25 cellular contexts compared by ENCODE assay signal in genomic region chr15:58650102-58650501, GRCh38.
"Had no signal": no experiment of that assay in that cellular context is flagged by ENCODE, and none has a peak within 500 bp of the region (broad histone marks: within the 10 kb centered on the region; RNA-seq: fewer than 3 reads in every experiment).

No MANE protein-coding gene starts in this region.

- ATAC-seq: activated naive CD4-positive, alpha-beta T cell treated with anti-CD3 and anti-CD28 coated beads, Interleukin-2, amount 50 U/mL, for 72 hours; activated T-helper 17 cell treated with anti-CD3 and anti-CD28 coated beads, Interleukin-2, amount 50 U/mL, for 72 hours; body of pancreas; right cardiac atrium; stimulated activated naive B cell treated with anti-CD40 and anti-IgM and Interleukin-4, amounts not matched to agents 10 μg/mL and 1 μg/mL and 100 μg/mL, for 72 hours had no signal

- H3K9me3 Mint-ChIP-seq: activated B cell treated with CpG ODN at 0.5 μM for 24 hours; activated naive CD4-positive, alpha-beta T cell treated with anti-CD3 and anti-CD28 coated beads, Interleukin-2, amount 50 U/mL, for 72 hours; naive B cell; neural progenitor cell; stimulated activated naive B cell treated with anti-CD40 and anti-IgM and Interleukin-4, amounts not matched to agents 10 μg/mL and 1 μg/mL and 100 μg/mL, for 72 hours had no signal

- H3K27ac Mint-ChIP-seq: activated naive CD4-positive, alpha-beta T cell treated with anti-CD3 and anti-CD28 coated beads, Interleukin-2, amount 50 U/mL, for 72 hours; activated T-helper 17 cell treated with anti-CD3 and anti-CD28 coated beads, Interleukin-2, amount 50 U/mL, for 72 hours; mesothelial cell of epicardium; neural progenitor cell; stimulated activated naive B cell treated with anti-CD40 and anti-IgM and Interleukin-4, amounts not matched to agents 10 μg/mL and 1 μg/mL and 100 μg/mL, for 72 hours had no signal

- H3K36me3 ChIP-seq: adrenal gland, thyroid gland, vagina had no signal

- H3K4me3 Mint-ChIP-seq: activated B cell treated with CpG ODN at 0.5 μM for 24 hours; activated T-helper 17 cell treated with anti-CD3 and anti-CD28 coated beads, Interleukin-2, amount 50 U/mL, for 72 hours; mesothelial cell of epicardium; naive B cell; neural progenitor cell; stimulated activated naive B cell treated with anti-CD40 and anti-IgM and Interleukin-4, amounts not matched to agents 10 μg/mL and 1 μg/mL and 100 μg/mL, for 72 hours had no signal

- H3K27ac ChIP-seq: adrenal gland, body of pancreas, neural progenitor cell, stomach, thyroid gland, upper lobe of left lung, vagina had no signal

- H3K27me3 Mint-ChIP-seq: activated B cell treated with CpG ODN at 0.5 μM for 24 hours; activated T-helper 17 cell treated with anti-CD3 and anti-CD28 coated beads, Interleukin-2, amount 50 U/mL, for 72 hours; naive B cell; stimulated activated naive B cell treated with anti-CD40 and anti-IgM and Interleukin-4, amounts not matched to agents 10 μg/mL and 1 μg/mL and 100 μg/mL, for 72 hours had no signal

- H3K4me1 Mint-ChIP-seq: activated B cell treated with CpG ODN at 0.5 μM for 24 hours; mesothelial cell of epicardium; neural progenitor cell; stimulated activated naive B cell treated with anti-CD40 and anti-IgM and Interleukin-4, amounts not matched to agents 10 μg/mL and 1 μg/mL and 100 μg/mL, for 72 hours had no signal

- H3K9me3 ChIP-seq: adrenal gland, body of pancreas, stomach, thyroid gland, upper lobe of left lung, vagina had no signal

- H3K4me3 ChIP-seq: adrenal gland, body of pancreas, neural progenitor cell, stomach, thyroid gland, upper lobe of left lung, vagina had no signal

- H3K4me1 ChIP-seq: adrenal gland, body of pancreas, neural progenitor cell, stomach, thyroid gland, upper lobe of left lung, vagina had no signal

- H3K27me3 ChIP-seq: adrenal gland, body of pancreas, neural progenitor cell, stomach, thyroid gland, upper lobe of left lung, vagina had no signal

- DNase-seq: activated B cell treated with CpG ODN at 0.5 μM for 24 hours; activated CD4-positive, alpha-beta T cell treated with anti-CD3 and anti-CD28 coated beads, Interleukin-2, amount 50 U/mL, for 1 hour; activated CD8-positive, alpha-beta memory T cell treated with anti-CD3 and anti-CD28 coated beads for 24 hours; activated gamma-delta T cell treated with Interleukin-2 at 50 U/mL for 16 hours; activated T-cell treated with anti-CD3 and anti-CD28 coated beads, Interleukin-2, amount 50 U/mL, for 1 hour; adrenal gland; aorta; body of pancreas; cerebellar nuclear complex; cortex of kidney; head of caudate nucleus; hypothalamus; naive B cell; right cardiac atrium; stimulated activated CD4-positive, alpha-beta T cell treated with anti-CD3 and anti-CD28 coated beads, Interleukin-15, amount 100 ng/mL, for 24 hours; stimulated activated CD4-positive, alpha-beta T cell treated with anti-CD3 and anti-CD28 coated beads, Interleukin-2, amount 100 ng/mL, for 24 hours; stimulated activated naive B cell treated with anti-CD40 and anti-IgM and Interleukin-4, amounts not matched to agents 10 μg/mL and 1 μg/mL and 100 μg/mL, for 72 hours; stomach; thyroid gland; upper lobe of left lung had no signal
